Comparison of ENCODE assay signal across 8 cellular contexts in the genomic region with DNA sequence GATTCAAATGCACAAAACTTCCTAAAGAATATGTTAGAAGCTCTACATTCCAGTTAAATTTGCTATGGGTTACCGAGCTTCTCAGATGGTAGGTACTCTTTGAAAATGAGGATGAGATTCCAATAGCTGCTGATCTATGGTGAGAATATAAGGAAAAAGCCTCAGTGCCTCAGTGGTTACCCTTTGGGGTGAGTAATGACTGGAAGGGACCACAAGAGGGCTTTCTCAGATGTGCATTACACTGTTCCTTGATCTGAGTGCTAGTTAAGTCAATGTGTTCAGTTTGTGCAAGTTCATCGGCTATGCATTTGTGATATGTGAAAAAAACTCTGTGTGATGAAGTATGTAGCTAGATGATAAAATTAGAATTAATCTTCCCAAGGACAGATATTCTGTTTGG. TPM values are rescaled to one million over a fixed set of nuclear protein-coding genes. Genes with fewer than 3 reads are reported as not detected.
DNase-seq lines count a peak whose midpoint lies in the region; ATAC-seq and TF ChIP-seq lines count a peak whose summit lies in the region.

No MANE protein-coding gene starts in this region.

- WGBS in spleen, 5 donors: 57 to 67% (median 63%) methylated on average over 2 of the region's 2 CpGs

- TF ChIP-seq CTCF in epithelial cell of esophagus (IDR thresholded peaks at IDR 0.05; ENCODE audit: insufficient read depth, low read depth, low read length, missing control alignments) (peak; percentile 63), spleen (IDR thresholded peaks at IDR 0.05 in 8 of 11, conservative IDR thresholded peaks at IDR 0.05 in 3 of 11) (peak in 10 of 11 experiments; percentile 10 to 60 (median 44))

- TF ChIP-seq POLR2A in spleen (IDR thresholded peaks at IDR 0.05): no peak

- no peak overlapping the region for H3K4me3 ChIP-seq in epithelial cell of esophagus (ENCODE audit: low read length)
- H3K4me3 ChIP-seq in spleen: no peak overlapping the region

- H3K9me3 ChIP-seq in spleen: no peaks in the 10 kb centered on the region

- no peaks in the 10 kb centered on the region for H3K9me3 Mint-ChIP-seq in activated CD4-positive, alpha-beta T cell treated with anti-CD3 and anti-CD28 coated beads, Interleukin-2, amount 10 ng/mL, durations not matched to agents 24 days and 14 days

- H3K4me1 ChIP-seq in spleen: peaks cover 7 to 40% (median 25%) of the 10 kb centered on the region in 6 donors

- peaks cover 59% of the 10 kb centered on the region for H3K27me3 Mint-ChIP-seq in activated CD4-positive, alpha-beta T cell treated with anti-CD3 and anti-CD28 coated beads, Interleukin-2, amount 10 ng/mL, durations not matched to agents 24 days and 14 days

- ATAC-seq in HG02870 (IDR thresholded peaks at IDR 0.05; ENCODE audit: unreplicated experiment) (peak; percentile 40), HG03025 (IDR thresholded peaks at IDR 0.05; ENCODE audit: low FRiP score, unreplicated experiment) (no peak)

- intact Hi-C loops in activated CD4-positive, alpha-beta T cell treated with anti-CD3 and anti-CD28 coated beads, Interleukin-2, amount 10 ng/mL, durations not matched to agents 24 days and 14 days (cut with micrococcal nuclease): loop anchor here (1.0 kb wide), 1 partner anchor 45 kb away; no protein-coding TSS in a partner anchor
- intact Hi-C loops in spleen (cut with DNase I; ENCODE audit: low total_unique reads): no loop called here

- no peak overlapping the region for H3K27ac ChIP-seq in spleen

- DNase-seq in activated CD4-positive, alpha-beta T cell treated with anti-CD3 and anti-CD28 coated beads, Interleukin-2, amount 10 ng/mL, durations not matched to agents 24 days and 14 days: peak; percentile 61
- no peak for DNase-seq in activated CD4-positive, alpha-beta T cell treated with anti-CD3 and anti-CD28 coated beads for 1 hour
- DNase-seq in NCI-H82 treated with DMSO at 0.1 percent for 48 hours (lab: John Stamatoyannopoulos, UW; ENCODE audit: unreplicated experiment) (peak; percentile 36), epithelial cell of esophagus (ENCODE audit: low read depth) (peak; percentile 43), spleen (no peak)
- no peak for DNase-seq in activated T-cell treated with anti-CD3 and anti-CD28 coated beads, Interleukin-2, amount 50 U/mL, for 48 hours

- no peak overlapping the region for H3K4me3 Mint-ChIP-seq in activated CD4-positive, alpha-beta T cell treated with anti-CD3 and anti-CD28 coated beads, Interleukin-2, amount 10 ng/mL, durations not matched to agents 24 days and 14 days

- peaks cover 10% of the 10 kb centered on the region for H3K4me1 Mint-ChIP-seq in activated CD4-positive, alpha-beta T cell treated with anti-CD3 and anti-CD28 coated beads, Interleukin-2, amount 10 ng/mL, durations not matched to agents 24 days and 14 days

- no peaks in the 10 kb centered on the region for H3K36me3 Mint-ChIP-seq in activated CD4-positive, alpha-beta T cell treated with anti-CD3 and anti-CD28 coated beads, Interleukin-2, amount 10 ng/mL, durations not matched to agents 24 days and 14 days (ENCODE audit: low read depth)

- peaks cover 0 to 65% (median 37%) of the 10 kb centered on the region in 7 donors for H3K27me3 ChIP-seq in spleen (replicated peaks in 1 of 7)

- no peak overlapping the region for H3K27ac Mint-ChIP-seq in activated CD4-positive, alpha-beta T cell treated with anti-CD3 and anti-CD28 coated beads, Interleukin-2, amount 10 ng/mL, durations not matched to agents 24 days and 14 days

- H3K36me3 ChIP-seq in spleen: no peaks in the 10 kb centered on the region

RNA-seq across cellular contexts. Expression of gene NRCAM, which starts 3.5 kb away (rescaled TPM):
- not detected in 2 replicates for total RNA-seq in activated CD4-positive, alpha-beta T cell treated with anti-CD3 and anti-CD28 coated beads, Interleukin-2, amount 10 ng/mL, durations not matched to agents 24 days and 14 days
- 10 to 100 TPM in 6 of 7 donors, 1 to 10 TPM in 1; 4.1 to 88.5 (median 30.2) TPM for total RNA-seq in spleen
- polyA plus RNA-seq in spleen: 1 to 10 TPM; 5.4 to 8.7 (median 8.6) TPM

Comparison
In these comparisons a context has a peak if more than half of its experiments do, and no peak if none do; other contexts are left out.
1. DNase-seq: peak in activated CD4-positive, alpha-beta T cell treated with anti-CD3 and anti-CD28 coated beads, Interleukin-2, amount 10 ng/mL, durations not matched to agents 24 days and 14 days (single experiment), NCI-H82 treated with DMSO at 0.1 percent for 48 hours (single experiment) and epithelial cell of esophagus (single experiment); none in activated CD4-positive, alpha-beta T cell treated with anti-CD3 and anti-CD28 coated beads for 1 hour (single experiment), spleen (single experiment) and activated T-cell treated with anti-CD3 and anti-CD28 coated beads, Interleukin-2, amount 50 U/mL, for 48 hours (0 of 2).